1 cellular context compared by ENCODE assay signal in genomic region chr1:28037946-28038345, GRCh38.
TF ChIP-seq lines count a peak whose summit lies in the region.

No MANE protein-coding gene starts in this region.

TF ChIP-seq in GM23338, 12 proteins besides CTCF, POLR2A, EP300 and RAD21 (continued from another document):
- TF ChIP-seq REST (IDR thresholded peaks at IDR 0.05; ENCODE audit: unreplicated experiment): no peak
